In genomic region chr6:52389264-52389625, GRCh38 we compare ENCODE assay signal across 10 cellular contexts. TPM values are rescaled to one million over a fixed set of nuclear protein-coding genes. Genes with fewer than 3 reads are reported as not detected.
A peak's percentile ranks its signal among the peaks of the same experiment; 100 is the strongest.
DNase-seq lines count a peak whose midpoint lies in the region; ATAC-seq, FAIRE-seq and TF ChIP-seq lines count a peak whose summit lies in the region.
"Had no signal": no experiment of that assay in that cellular context is flagged by ENCODE, and none has a peak within 500 bp of the region (broad histone marks: within the 10 kb centered on the region; RNA-seq: fewer than 3 reads in every experiment).

No MANE protein-coding gene starts in this region.

- no peaks in the 10 kb centered on the region for H3K9me3 Mint-ChIP-seq in CD8-positive, alpha-beta memory T cell
- H3K9me3 Mint-ChIP-seq in naive B cell, result peaks cover 0 to 3% (median 0%) of the 10 kb centered on the region in 7 donors

- H3K4me2 ChIP-seq in Loucy (ENCODE audit: low read depth, low read length, poor library complexity, severe bottlenecking) (peak overlapping the region; percentile 92), K562 (ENCODE audit: insufficient read depth, low read length) (peak overlapping the region; percentile 67; the same call in 1 of the 2 replicates), Karpas-422 (ENCODE audit: low read depth, low read length, poor library complexity, severe bottlenecking) (no peak overlapping the region)

- peak overlapping the region; percentile 76 for H3K9ac ChIP-seq in Loucy (ENCODE audit: low read depth, low read length, poor library complexity, severe bottlenecking)
- H3K9ac ChIP-seq in K562 (ENCODE audit: insufficient read depth in 1 of 2, low read depth in 2 of 2, low read length in 2 of 2), result no peak overlapping the region; a peak in 1 of 4 replicates
- no peak overlapping the region for H3K9ac ChIP-seq in Karpas-422 (ENCODE audit: low read length)

- no peaks in the 10 kb centered on the region for H3K36me3 ChIP-seq in CD8-positive, alpha-beta memory T cell (ENCODE audit: insufficient read depth, low read length)
- H3K36me3 ChIP-seq in Loucy (ENCODE audit: insufficient read depth, low read length) (no peaks in the 10 kb centered on the region), K562 (ENCODE audit: control insufficient read depth, insufficient read depth, low read length) (no peaks in the 10 kb centered on the region), Karpas-422 (ENCODE audit: insufficient read depth, low read length) (no peaks in the 10 kb centered on the region)

- no peaks in the 10 kb centered on the region for H3K27me3 Mint-ChIP-seq in CD8-positive, alpha-beta memory T cell
- H3K27me3 Mint-ChIP-seq in naive B cell, result no peaks in the 10 kb centered on the region

- peak overlapping the region; percentile 33 for H3K4me3 ChIP-seq in CD8-positive, alpha-beta memory T cell (ENCODE audit: low read length)
- H3K4me3 ChIP-seq in Loucy (ENCODE audit: low read length, poor library complexity, severe bottlenecking) (peak overlapping the region; percentile 71), K562 (no peak overlapping the region), Karpas-422 (ENCODE audit: low read length) (no peak overlapping the region)

- no peaks in the 10 kb centered on the region for H3K27me3 ChIP-seq in CD8-positive, alpha-beta memory T cell (ENCODE audit: insufficient read depth, low read length, poor library complexity, severe bottlenecking)
- H3K27me3 ChIP-seq in Loucy (ENCODE audit: insufficient read depth, low read length, poor library complexity, severe bottlenecking) (no peaks in the 10 kb centered on the region), K562 (ENCODE audit: control insufficient read depth in 2 of 2, insufficient read depth in 2 of 2, low read length in 2 of 2) (no peaks in the 10 kb centered on the region), Karpas-422 (ENCODE audit: low read length) (no peaks in the 10 kb centered on the region)

- CTCF ChIA-PET in CD8-positive, alpha-beta memory T cell (lab: Charles Lee), result interaction anchor here (1.1 to 6.4 kb wide), 11 partner anchors 8 to 274 kb away, joined by 4 to 69 read pairs (median 10); partner anchors contain the start of genes MCM3 and PAQR8
- CTCF ChIA-PET in K562 (lab: Yijun Ruan, JAX; ENCODE audit: low intra/inter-chr PET ratio), result no interaction called here

- TF ChIP-seq CTCF in Loucy (conservative IDR thresholded peaks at IDR 0.05; ENCODE audit: low read length) (no peak), K562 (IDR thresholded peaks at IDR 0.05 in 2 of 3, conservative IDR thresholded peaks at IDR 0.05 in 1 of 3; ENCODE audit: insufficient read depth in 2 of 3, low read depth in 1 of 3, low read length in 3 of 3) (peak in 2 of 3 experiments; percentile 28 to 31; a peak in 3 of 6 replicates)

- 0% methylated on average over 1 of the region's 1 CpG for WGBS in K562 (ENCODE audit: insufficient coverage, low coverage, missing lambda C conversion rate)

- H4K20me1 ChIP-seq in Loucy (ENCODE audit: insufficient read depth, low read length, poor library complexity, severe bottlenecking) (no peaks in the 10 kb centered on the region), K562 (replicated peaks; ENCODE audit: control insufficient read depth, insufficient read depth, low read length) (no peaks in the 10 kb centered on the region), Karpas-422 (ENCODE audit: insufficient read depth, low read depth, low read length) (no peaks in the 10 kb centered on the region)

- peak overlapping the region; percentile 89 to 98 (median 95) for H3K27ac Mint-ChIP-seq in CD8-positive, alpha-beta memory T cell
- peak overlapping the region; percentile 4 to 80 (median 60) for H3K27ac Mint-ChIP-seq in naive B cell

- FAIRE-seq in K562 (lab: Jason Lieb, UNC), result no peak

- no peak for TF ChIP-seq POLR2A in K562 (conservative IDR thresholded peaks at IDR 0.05)

- peak in 1 of 2 experiments; percentile 42; a peak in 3 of 4 replicates for TF ChIP-seq RAD21 in K562 (CRISPR knock-in tag; conservative IDR thresholded peaks at IDR 0.05 in 1 of 2, IDR thresholded peaks at IDR 0.05 in 1 of 2)

- H3K27ac ChIP-seq in CD8-positive, alpha-beta memory T cell (ENCODE audit: low read depth, low read length), result peak overlapping the region; percentile 55
- H3K27ac ChIP-seq in K562 (ENCODE audit: extremely low read depth, low read depth, low read length), result peak overlapping the region; percentile 75; the same call in 2 of the 3 replicates
- no peak overlapping the region for H3K27ac ChIP-seq in Karpas-422 (ENCODE audit: low read length)

- POLR2A ChIA-PET in CD8-positive, alpha-beta memory T cell (lab: Charles Lee), result interaction anchor here (1.6 to 3.3 kb wide), 4 partner anchors 10 to 104 kb away, joined by 6 to 27 read pairs (median 15); partner anchors contain the start of genes MCM3 and PAQR8
- POLR2A ChIA-PET in K562 (lab: Yijun Ruan, JAX), result interaction anchor here (1.6 to 2.0 kb wide), 2 partner anchors 8 to 30 kb away, joined by 3 to 5 read pairs; no protein-coding TSS in a partner anchor

- peak overlapping the region; percentile 70 to 86 (median 80) for H3K4me3 Mint-ChIP-seq in CD8-positive, alpha-beta memory T cell
- peak overlapping the region in 3 of 8 donors; percentile 36 to 86 (median 67) for H3K4me3 Mint-ChIP-seq in naive B cell

- no peaks in the 10 kb centered on the region for H3K9me3 ChIP-seq in CD8-positive, alpha-beta memory T cell (ENCODE audit: low read length)
- H3K9me3 ChIP-seq in Loucy (ENCODE audit: insufficient read depth, low read depth, low read length) (peaks cover 6% of the 10 kb centered on the region; the same call in 1 of the 2 replicates), K562 (replicated peaks; ENCODE audit: control insufficient read depth, insufficient read depth, low read depth, low read length) (0 out of 2 replicates have a peak, but pooled peaks cover 2% of the 10 kb centered on the region), Karpas-422 (ENCODE audit: low read length) (no peaks in the 10 kb centered on the region)

- ATAC-seq in K562 (peak; percentile 75), naive B cell (ENCODE audit: low read depth in 2 of 2) (no peak), GM21447 (IDR thresholded peaks at IDR 0.05; ENCODE audit: unreplicated experiment) (no peak)

- intact Hi-C loops in K562 (cut with micrococcal nuclease), result no loop called here

- BruUV-seq in K562 (replicated peaks; lab: Mats Ljungman, UMichigan), result no TSS peak

- DNase-seq in CD8-positive, alpha-beta memory T cell, result no peak
- DNase-seq in K562 (ENCODE audit: extremely low read depth in 1 of 4, low spot score in 3 of 4) (peak; percentile 67 to 79 (median 78)), naive B cell (no peak), CD1c-positive myeloid dendritic cell (ENCODE audit: extremely low spot score) (no peak), Karpas-422 (no peak)
- DNase-seq in effector CD4-positive, alpha-beta T cell, result no peak
- DNase-seq: NCI-H1694 treated with DMSO at 0.1 percent for 48 hours, T1000 had no signal

- peaks cover 0 to 2% (median 0%) of the 10 kb centered on the region in 3 donors for H3K36me3 Mint-ChIP-seq in CD8-positive, alpha-beta memory T cell
- H3K36me3 Mint-ChIP-seq in naive B cell, result no peaks in the 10 kb centered on the region

- peaks cover 70 to 93% (median 83%) of the 10 kb centered on the region in 3 donors for H3K4me1 Mint-ChIP-seq in CD8-positive, alpha-beta memory T cell
- H3K4me1 Mint-ChIP-seq in naive B cell, result peaks cover 29 to 44% (median 39%) of the 10 kb centered on the region in 3 donors

- in situ Hi-C loops in K562 (cut with MboI), result no loop called here

- H3F3A ChIP-seq in Loucy (ENCODE audit: low read depth), result peaks cover 8% of the 10 kb centered on the region

- H2AFZ ChIP-seq in Loucy (ENCODE audit: low read length) (no peak overlapping the region), K562 (ENCODE audit: low read depth, low read length) (no peak overlapping the region; the same call in 1 of the 2 replicates), Karpas-422 (ENCODE audit: low read length) (no peak overlapping the region)

- no peaks in the 10 kb centered on the region for H3K9me2 ChIP-seq in Loucy (replicated peaks; ENCODE audit: low read depth, low read length)
- no peaks in the 10 kb centered on the region for H3K9me2 ChIP-seq in Karpas-422 (replicated peaks; ENCODE audit: insufficient read depth, low read length)

- peak; percentile 40; the same call in 1 of the 2 replicates for TF ChIP-seq EP300 in K562 (IDR thresholded peaks at IDR 0.05; ENCODE audit: low read length)

- peaks cover 61% of the 10 kb centered on the region for H3K4me1 ChIP-seq in CD8-positive, alpha-beta memory T cell (ENCODE audit: insufficient read depth, low read length)
- peaks cover 47% of the 10 kb centered on the region for H3K4me1 ChIP-seq in Loucy (ENCODE audit: insufficient read depth, low read length, poor library complexity, severe bottlenecking)
- H3K4me1 ChIP-seq in K562 (replicated peaks in 1 of 2; ENCODE audit: control insufficient read depth in 2 of 2, insufficient read depth in 2 of 2, low read length in 2 of 2), result peaks cover 11 to 37% of the 10 kb centered on the region in 2 experiments; a peak in 4 of 5 replicates
- H3K4me1 ChIP-seq in Karpas-422 (ENCODE audit: low read length), result no peaks in the 10 kb centered on the region

- H3K79me2 ChIP-seq in Loucy (ENCODE audit: insufficient read depth, low read length) (no peaks in the 10 kb centered on the region), K562 (ENCODE audit: control insufficient read depth, insufficient read depth, low read length) (no peaks in the 10 kb centered on the region), Karpas-422 (ENCODE audit: low read length) (no peaks in the 10 kb centered on the region)

- no peaks in the 10 kb centered on the region for H3K9me1 ChIP-seq in K562 (ENCODE audit: control insufficient read depth, insufficient read depth, low read length)

RNA-seq across cellular contexts. Expression of gene PAQR8, which starts 27.3 kb away (rescaled TPM):
- total RNA-seq in CD8-positive, alpha-beta memory T cell, result 10 to 100 TPM; 10.2 to 11.7 TPM
- polyA plus RNA-seq in CD8-positive, alpha-beta memory T cell, result 17.9 TPM
- total RNA-seq in K562 (2011; cell fraction: chromatin; rRNA removed; ENCODE audit: low replicate concordance), result 9.3 and 9.5 TPM in 2 replicates
- 12.0 and 12.5 TPM in 2 replicates for total RNA-seq in K562 (2011; cell fraction: nucleolus; rRNA removed)
- total RNA-seq in K562 (2011; cell fraction: nucleoplasm; rRNA removed), result 13.9 and 16.5 TPM in 2 replicates
- total RNA-seq in K562 (2014; rRNA removed) (3.0 and 3.7 TPM in 2 replicates), K562 (2014; rRNA removed; fragmentation: Illumina TruSeq; extraction: Trizol) (4.3 and 4.7 TPM in 2 replicates), K562 (2015; rRNA removed; fragmentation: Illumina TruSeq; extraction: Trizol) (2.9 and 3.2 TPM in 2 replicates), K562 (2021) (5.4 and 7.1 TPM in 2 replicates)
- polyA plus RNA-seq in K562 (2011; rRNA removed) (10.2 and 15.4 TPM in 2 replicates), K562 (2014; fragmentation: Illumina TruSeq; extraction: Trizol) (4.3 and 5.1 TPM in 2 replicates), K562 (2014; fragmentation: Nextera tagmentation; extraction: Ambion mirVana) (1 to 10 TPM; 1.4 TPM), K562 (2014; rRNA removed) (3.5 and 3.8 TPM in 2 replicates), naive B cell (ENCODE audit: low read depth in 6 of 6) (1 to 10 TPM; 2.4 to 6.2 (median 5.9) TPM)
- 12.7 and 14.5 TPM in 2 replicates for polyA plus RNA-seq in K562 (2011; cell fraction: cytosol; rRNA removed)
- 5.0 and 7.7 TPM in 2 replicates for polyA plus RNA-seq in K562 (2011; cell fraction: nucleus; rRNA removed)
- 4.1 and 5.7 TPM in 2 replicates for polyA plus RNA-seq in K562 (2012)
- polyA minus RNA-seq in K562 (2011; rRNA and poly(A)+ RNA removed), result 13.6 and 19.4 TPM in 2 replicates
- polyA minus RNA-seq in K562 (2011; cell fraction: cytosol; rRNA and poly(A)+ RNA removed), result 7.9 and 11.4 TPM in 2 replicates
- 4.6 and 9.8 TPM in 2 replicates for polyA minus RNA-seq in K562 (2011; cell fraction: nucleus; rRNA and poly(A)+ RNA removed)
- total RNA-seq in Karpas-422 (2014; rRNA removed; shearing (Covaris generic); ENCODE audit: low replicate concordance), result 0.29 and 1.2 TPM in 2 replicates

RNA-seq across cellular contexts. Expression of gene EFHC1, which starts 30.9 kb away (rescaled TPM):
- 1 to 10 TPM; 2.6 to 5.1 TPM for total RNA-seq in CD8-positive, alpha-beta memory T cell
- polyA plus RNA-seq in CD8-positive, alpha-beta memory T cell, result 1.9 TPM
- 33.1 and 52.6 TPM in 2 replicates for total RNA-seq in K562 (2011; cell fraction: chromatin; rRNA removed; ENCODE audit: low replicate concordance)
- total RNA-seq in K562 (2011; cell fraction: nucleolus; rRNA removed), result 14.3 and 20.1 TPM in 2 replicates
- total RNA-seq in K562 (2011; cell fraction: nucleoplasm; rRNA removed), result 25.2 and 39.0 TPM in 2 replicates
- total RNA-seq in K562 (2014; rRNA removed) (10.6 and 12.2 TPM in 2 replicates), K562 (2014; rRNA removed; fragmentation: Illumina TruSeq; extraction: Trizol) (11.1 and 12.4 TPM in 2 replicates), K562 (2015; rRNA removed; fragmentation: Illumina TruSeq; extraction: Trizol) (9.5 and 10.2 TPM in 2 replicates), K562 (2021) (10.8 and 12.0 TPM in 2 replicates)
- polyA plus RNA-seq in K562 (2011; rRNA removed) (24.7 and 31.0 TPM in 2 replicates), K562 (2014; fragmentation: Illumina TruSeq; extraction: Trizol) (14.4 and 14.9 TPM in 2 replicates), K562 (2014; fragmentation: Nextera tagmentation; extraction: Ambion mirVana) (10 to 100 TPM; 15.7 to 17.2 TPM), K562 (2014; rRNA removed) (20.8 and 21.5 TPM in 2 replicates), naive B cell (ENCODE audit: low read depth in 6 of 6) (10 to 100 TPM in 2 of 6 donors, 1 to 10 TPM in 4; 4.1 to 27.2 (median 8.4) TPM)
- polyA plus RNA-seq in K562 (2011; cell fraction: cytosol; rRNA removed), result 6.0 and 10.8 TPM in 2 replicates
- 104 and 128 TPM in 2 replicates for polyA plus RNA-seq in K562 (2011; cell fraction: nucleus; rRNA removed)
- 12.9 and 23.7 TPM in 2 replicates for polyA plus RNA-seq in K562 (2012)
- 12.7 and 13.7 TPM in 2 replicates for polyA minus RNA-seq in K562 (2011; rRNA and poly(A)+ RNA removed)
- 4.6 and 5.6 TPM in 2 replicates for polyA minus RNA-seq in K562 (2011; cell fraction: cytosol; rRNA and poly(A)+ RNA removed)
- polyA minus RNA-seq in K562 (2011; cell fraction: nucleus; rRNA and poly(A)+ RNA removed), result 26.8 and 38.1 TPM in 2 replicates
- 22.5 and 44.0 TPM in 2 replicates for total RNA-seq in Karpas-422 (2014; rRNA removed; shearing (Covaris generic); ENCODE audit: low replicate concordance)

Comparison
In these comparisons a context has a peak if more than half of its experiments do, and no peak if none do; other contexts are left out.
1. DNase-seq: peak in K562 (4 of 4); none in CD8-positive, alpha-beta memory T cell (0 of 5), naive B cell (single experiment), CD1c-positive myeloid dendritic cell (single experiment), Karpas-422 (single experiment) and effector CD4-positive, alpha-beta T cell (single experiment).
2. H3K4me3 ChIP-seq: peak in CD8-positive, alpha-beta memory T cell (single experiment) and Loucy (single experiment); none in K562 (single experiment) and Karpas-422 (single experiment).